ENCODE assay signal across 27 cellular contexts in genomic region chr18:27062802-27063201, GRCh38.
DNase-seq lines count a peak whose midpoint lies in the region; FAIRE-seq and TF ChIP-seq lines count a peak whose summit lies in the region.
"Had no signal": no experiment of that assay in that cellular context is flagged by ENCODE, and none has a peak within 500 bp of the region (broad histone marks: within the 10 kb centered on the region; RNA-seq: fewer than 3 reads in every experiment).

No MANE protein-coding gene starts in this region.

- FAIRE-seq in keratinocyte (lab: Jason Lieb, UNC): peak; percentile 89
- FAIRE-seq: GM19239, HTR-8/SVneo, K562, kidney had no signal

- peaks cover 3% of the 10 kb centered on the region for H3K9me3 ChIP-seq in keratinocyte (ENCODE audit: control insufficient read depth, low read depth, low read length)
- H3K9me3 ChIP-seq in left ventricle myocardium inferior (replicated peaks): no peaks in the 10 kb centered on the region
- H3K9me3 ChIP-seq: ascending aorta, BE2C, lower lobe of right lung, MG63, thoracic aorta had no signal

- dilution Hi-C loops in keratinocyte (cut with MboI; ENCODE audit: extremely low pct_ligation_motif_present, low sequenced_read_pairs): no loop called here

- H3K36me3 ChIP-seq in keratinocyte (ENCODE audit: control insufficient read depth in 2 of 2, extremely low read depth in 1 of 2, insufficient read depth in 2 of 2, low read length in 2 of 2): no peaks in the 10 kb centered on the region
- H3K36me3 ChIP-seq in left ventricle myocardium inferior: no peaks in the 10 kb centered on the region
- H3K36me3 ChIP-seq: ascending aorta, BE2C, lower lobe of right lung, MG63, thoracic aorta had no signal

- DNase-seq in Daoy (ENCODE audit: low read depth) (peak; percentile 12), HT1080 (ENCODE audit: low read depth) (peak; percentile 22), RWPE1 (ENCODE audit: low spot score) (peak; percentile 30), keratinocyte (ENCODE audit: low read depth, low spot score) (peak; percentile 78), NCI-H2196 (lab: John Stamatoyannopoulos, UW; ENCODE audit: unreplicated experiment) (no peak), left ventricle myocardium inferior (no peak)
- DNase-seq in NK-92 treated with Interleukin-12 subunit alpha and Interleukin-12 subunit beta, amount 100 ng/mL, for 24 hours (lab: John Stamatoyannopoulos, UW): no peak
- DNase-seq: activated CD4-positive, alpha-beta T cell treated with anti-CD3 and anti-CD28 coated beads for 48 hours; activated CD8-positive, alpha-beta memory T cell treated with anti-CD3 and anti-CD28 coated beads for 24 hours; activated effector memory CD4-positive, alpha-beta T cell treated with Interleukin-2 at 50 U/mL for 16 hours; activated naive CD8-positive, alpha-beta T cell treated with anti-CD3 and anti-CD28 coated beads for 36 hours; BE2C; caudate nucleus; CD8-positive, alpha-beta memory T cell; GF-D8; glutamatergic neuron; H7; kidney; lower lobe of right lung; MG63; NCI-H510A treated with DMSO at 0.1 percent for 48 hours had no signal

- H3K27me3 ChIP-seq in keratinocyte (ENCODE audit: control insufficient read depth, extremely low read depth, insufficient read depth, low read length) (no peaks in the 10 kb centered on the region), left ventricle myocardium inferior (ENCODE audit: low read depth) (no peaks in the 10 kb centered on the region)
- H3K27me3 ChIP-seq: ascending aorta, BE2C, MG63 had no signal

- no peak for TF ChIP-seq CTCF in RWPE1 (conservative IDR thresholded peaks at IDR 0.05; ENCODE audit: low read depth)
- TF ChIP-seq CTCF in keratinocyte (optimal IDR thresholded peaks at IDR 0.05 in 1 of 3, IDR thresholded peaks at IDR 0.05 in 1 of 3, conservative IDR thresholded peaks at IDR 0.05 in 1 of 3; ENCODE audit: extremely low read depth in 1 of 3, insufficient read depth in 2 of 3, low read length in 3 of 3): no peak
- TF ChIP-seq CTCF in left ventricle myocardium inferior (IDR thresholded peaks at IDR 0.05; ENCODE audit: borderline replicate concordance): no peak

- intact Hi-C loops in left ventricle myocardium inferior (cut with micrococcal nuclease): no loop called here

- H3K4me1 ChIP-seq in keratinocyte (ENCODE audit: control insufficient read depth, extremely low read depth, insufficient read depth, low read length) (peaks cover 3% of the 10 kb centered on the region), left ventricle myocardium inferior (peaks cover 25% of the 10 kb centered on the region)
- H3K4me1 ChIP-seq: ascending aorta, BE2C, lower lobe of right lung had no signal

- H3K4me3 ChIP-seq in keratinocyte (ENCODE audit: control insufficient read depth in 2 of 3, extremely low read depth in 1 of 3, insufficient read depth in 2 of 3, low read depth in 1 of 3, low read length in 3 of 3) (no peak overlapping the region), left ventricle myocardium inferior (no peak overlapping the region)
- H3K4me3 ChIP-seq: ascending aorta, K562, lower lobe of right lung, MG63, thoracic aorta had no signal

- H3K4me2 ChIP-seq in keratinocyte (ENCODE audit: control insufficient read depth, extremely low read depth, insufficient read depth, low read depth, low read length): no peak overlapping the region

- H3K27ac ChIP-seq in RWPE1: no peak overlapping the region
- H3K27ac ChIP-seq in keratinocyte (ENCODE audit: control insufficient read depth, insufficient read depth, low read length): no peak overlapping the region
- no peak overlapping the region for H3K27ac ChIP-seq in left ventricle myocardium inferior (replicated peaks)
- H3K27ac ChIP-seq: ascending aorta, lower lobe of right lung, thoracic aorta, VCaP had no signal

- no peaks in the 10 kb centered on the region for H3K79me2 ChIP-seq in keratinocyte (ENCODE audit: control insufficient read depth, insufficient read depth, low read length)

- POLR2A ChIA-PET in RWPE1 (lab: Yijun Ruan, JAX; ENCODE audit: low non-redundant PET): no interaction called here

- no peaks in the 10 kb centered on the region for H4K20me1 ChIP-seq in keratinocyte (ENCODE audit: control insufficient read depth, extremely low read depth, insufficient read depth, low read length)

- H2AFZ ChIP-seq in keratinocyte (ENCODE audit: control insufficient read depth, low read length): no peak overlapping the region

- no peaks in the 10 kb centered on the region for H3K9me1 ChIP-seq in keratinocyte (ENCODE audit: control insufficient read depth, extremely low read depth, insufficient read depth, low read length)

- CTCF ChIA-PET in RWPE1 (lab: Yijun Ruan, JAX): no interaction called here

- H3K9ac ChIP-seq in keratinocyte (ENCODE audit: control insufficient read depth, extremely low read depth, insufficient read depth, low read length): no peak overlapping the region

Comparison
In these comparisons a context has a peak if more than half of its experiments do, and no peak if none do; other contexts are left out.
1. DNase-seq: peak in Daoy (single experiment), HT1080 (single experiment), RWPE1 (single experiment) and keratinocyte (single experiment); none in NCI-H2196 (single experiment), NK-92 treated with Interleukin-12 subunit alpha and Interleukin-12 subunit beta, amount 100 ng/mL, for 24 hours (single experiment) and left ventricle myocardium inferior (single experiment).